Comparison of ENCODE assay signal across 9 cellular contexts in genomic region chr2:127064642-127065250, GRCh38. TPM values are rescaled to one million over a fixed set of nuclear protein-coding genes. Genes with fewer than 3 reads are reported as not detected.
DNase-seq lines count a peak whose midpoint lies in the region; ATAC-seq and TF ChIP-seq lines count a peak whose summit lies in the region.
"Had no signal": no experiment of that assay in that cellular context is flagged by ENCODE, and none has a peak within 500 bp of the region (broad histone marks: within the 10 kb centered on the region; RNA-seq: fewer than 3 reads in every experiment).

No MANE protein-coding gene starts in this region.

- H3K27me3 ChIP-seq in stomach, result no peaks in the 10 kb centered on the region

- TF ChIP-seq CTCF in nephron (IDR thresholded peaks at IDR 0.05; ENCODE audit: unreplicated experiment in 3 of 3) (no peak), stomach (IDR thresholded peaks at IDR 0.05) (no peak)

- peak; percentile 54 for TF ChIP-seq EP300 in stomach (IDR thresholded peaks at IDR 0.05)

- peaks cover 3% of the 10 kb centered on the region for H3K27me3 Mint-ChIP-seq in nephron (ENCODE audit: low read depth)
- H3K27me3 Mint-ChIP-seq: memory B cell had no signal

- H3K9me3 Mint-ChIP-seq in nephron, result no peaks in the 10 kb centered on the region
- H3K9me3 Mint-ChIP-seq: memory B cell had no signal

- peak; percentile 85 for ATAC-seq in GM18511 (IDR thresholded peaks at IDR 0.05; ENCODE audit: unreplicated experiment)
- ATAC-seq in HG02840 (IDR thresholded peaks at IDR 0.05; ENCODE audit: low FRiP score, unreplicated experiment), result peak; percentile 60
- peak; percentile 96 for ATAC-seq in esophagus mucosa

- H3K36me3 ChIP-seq in stomach, result peaks cover 33 to 60% (median 54%) of the 10 kb centered on the region in 4 donors

- 10 to 33% (median 25%) methylated on average over 4 to 17 of the region's 17 CpGs for WGBS in stomach, 5 donors

- peak overlapping the region in 2 of 3 experiments; percentile 70 to 79 for H3K27ac Mint-ChIP-seq in nephron
- H3K27ac Mint-ChIP-seq: memory B cell had no signal

- peak overlapping the region; percentile 62 to 82 (median 78) for H3K27ac ChIP-seq in stomach

- H3K4me1 ChIP-seq in stomach, result peaks cover 25 to 55% (median 36%) of the 10 kb centered on the region in 4 donors

- intact Hi-C loops in stomach (cut with DNase I; ENCODE audit: low total_unique reads), result no loop called here

- no peak overlapping the region for H3K4me3 ChIP-seq in stomach

- H3K4me3 Mint-ChIP-seq in nephron, result no peak overlapping the region
- H3K4me3 Mint-ChIP-seq: memory B cell had no signal

- peaks cover 33% of the 10 kb centered on the region for H3K4me1 Mint-ChIP-seq in nephron

- H3K36me3 Mint-ChIP-seq in nephron (ENCODE audit: low read depth), result peaks cover 25% of the 10 kb centered on the region

- TF ChIP-seq POLR2A in stomach (IDR thresholded peaks at IDR 0.05), result no peak

- DNase-seq in NCI-H82 (lab: John Stamatoyannopoulos, UW) (peak; percentile 96), stomach (peak; percentile 85), NCI-H1436 treated with DMSO at 0.1 percent for 48 hours (lab: John Stamatoyannopoulos, UW) (no peak)
- DNase-seq in activated CD8-positive, alpha-beta memory T cell treated with anti-CD3 and anti-CD28 coated beads, Interleukin-2, amount 50 U/mL, for 24 hours (ENCODE audit: extremely low read depth), result peak; percentile 36

- no peaks in the 10 kb centered on the region for H3K9me3 ChIP-seq in stomach

RNA-seq across cellular contexts. Expression of gene BIN1, which starts 42.2 kb away (rescaled TPM):
- total RNA-seq in esophagus mucosa, result 4.5 TPM
- total RNA-seq in stomach, result 100 to 1,000 TPM in 1 of 5 donors, 10 to 100 TPM in 4; 39.1 to 175 (median 45.1) TPM
- 10 to 100 TPM; 47.8 to 49.6 (median 47.8) TPM for polyA plus RNA-seq in stomach
